Comparison of ENCODE assay signal across 29 cellular contexts in genomic region chr3:16908006-16908405, GRCh38.
"Had no signal": no experiment of that assay in that cellular context is flagged by ENCODE, and none has a peak within 500 bp of the region (broad histone marks: within the 10 kb centered on the region; RNA-seq: fewer than 3 reads in every experiment).

No MANE protein-coding gene starts in this region.

- H3K36me3 Mint-ChIP-seq: mesothelial cell of epicardium had no signal

- H3K4me3 ChIP-seq: adrenal gland, ascending aorta, dorsolateral prefrontal cortex, esophagus squamous epithelium, gastroesophageal sphincter, lung, right lobe of liver, testis had no signal

- H3K27ac Mint-ChIP-seq: activated CD4-positive, alpha-beta T cell treated with anti-CD3 and anti-CD28 coated beads for 36 hours; mesothelial cell of epicardium; nephron progenitor cell had no signal

- H3K27me3 Mint-ChIP-seq: activated B cell treated with CpG ODN at 0.5 μM for 24 hours; activated CD4-positive, alpha-beta T cell treated with anti-CD3 and anti-CD28 coated beads for 36 hours had no signal

- H3K9me3 ChIP-seq: adrenal gland, ascending aorta, esophagus squamous epithelium, gastroesophageal sphincter, right lobe of liver, testis had no signal

- DNase-seq: activated B cell treated with CpG ODN at 0.5 μM for 24 hours; activated CD4-positive, alpha-beta T cell treated with anti-CD3 and anti-CD28 coated beads for 36 hours; activated CD4-positive, alpha-beta T cell treated with anti-CD3 and anti-CD28 coated beads, Interleukin-2, amount 50 U/mL, for 4 hours; activated effector memory CD4-positive, alpha-beta T cell treated with anti-CD3 and anti-CD28 coated beads, Interleukin-2, amount 50 U/mL, for 16 hours; activated naive CD4-positive, alpha-beta T cell treated with anti-CD3 and anti-CD28 coated beads, Interleukin-2, amount 50 U/mL, for 16 hours; adrenal gland; central memory CD4-positive, alpha-beta T cell; esophagus squamous epithelium; head of caudate nucleus; nephron progenitor cell; right lobe of liver; small intestine; stimulated activated CD4-positive, alpha-beta T cell treated with anti-CD3 and anti-CD28 coated beads, Interleukin-15, amount 100 ng/mL, for 24 hours; stimulated activated CD4-positive, alpha-beta T cell treated with anti-CD3 and anti-CD28 coated beads, Interleukin-2, amount 100 ng/mL, for 48 hours; stimulated activated CD8-positive, alpha-beta memory T cell treated with anti-CD3 and anti-CD28 coated beads, Interleukin-4, amount 100 ng/mL, for 48 hours; stimulated activated naive CD4-positive, alpha-beta T cell; T1000; testis; trophoblast cell had no signal

- H3K27ac ChIP-seq: ascending aorta, esophagus squamous epithelium, gastroesophageal sphincter, parathyroid adenoma, right lobe of liver had no signal

- H3K4me3 Mint-ChIP-seq: activated B cell treated with CpG ODN at 0.5 μM for 24 hours; activated CD4-positive, alpha-beta T cell treated with anti-CD3 and anti-CD28 coated beads for 36 hours; mesothelial cell of epicardium; nephron progenitor cell had no signal

- ATAC-seq: gastroesophageal sphincter, left lobe of liver, SK-N-SH treated with all-trans-retinoic acid at 6 μM for 48 hours had no signal

- FAIRE-seq: colon, keratinocyte, small intestine had no signal

- H3K9me3 Mint-ChIP-seq: mesothelial cell of epicardium, nephron progenitor cell had no signal

- H3K36me3 ChIP-seq: adrenal gland, ascending aorta, esophagus squamous epithelium, gastroesophageal sphincter, right lobe of liver had no signal

- H3K4me1 Mint-ChIP-seq: mesothelial cell of epicardium had no signal

- H3K27me3 ChIP-seq: adrenal gland, ascending aorta, dorsolateral prefrontal cortex, esophagus squamous epithelium, gastroesophageal sphincter, right lobe of liver, testis had no signal
